Comparison of ENCODE assay signal across 1 cellular context in genomic region chr16:263182-263774, GRCh38.
TF ChIP-seq lines count a peak whose summit lies in the region.

No MANE protein-coding gene starts in this region.

TF ChIP-seq in K562, 482 proteins besides CTCF, POLR2A, EP300 and RAD21:
- TF ChIP-seq POLR2G (IDR thresholded peaks at IDR 0.05; ENCODE audit: low read depth, low read length), result peak; percentile 15; the same call in 1 of the 2 replicates
- TF ChIP-seq MECOM (CRISPR knock-in tag; IDR thresholded peaks at IDR 0.05), result no peak
